21 cellular contexts compared by ENCODE assay signal in genomic region chr9:27673626-27674025, GRCh38.
"Had no signal": no experiment of that assay in that cellular context is flagged by ENCODE, and none has a peak within 500 bp of the region (broad histone marks: within the 10 kb centered on the region; RNA-seq: fewer than 3 reads in every experiment).

No MANE protein-coding gene starts in this region.

- DNase-seq: activated CD4-positive, alpha-beta memory T cell treated with anti-CD3 and anti-CD28 coated beads for 36 hours; activated CD4-positive, alpha-beta T cell treated with anti-CD3 and anti-CD28 coated beads for 36 hours; activated CD8-positive, alpha-beta memory T cell treated with anti-CD3 and anti-CD28 coated beads, Interleukin-2, amount 10 ng/mL, durations not matched to agents 7 days and 5 days; activated naive CD4-positive, alpha-beta T cell treated with anti-CD3 and anti-CD28 coated beads, Interleukin-2, amount 10 ng/mL, durations not matched to agents 7 days and 5 days; activated T-cell treated with anti-CD3 and anti-CD28 coated beads, Interleukin-2, amount 50 U/mL, for 1 hour; cortex of kidney; effector memory CD4-positive, alpha-beta T cell; gastrocnemius medialis; heart right ventricle; left ventricle myocardium inferior; natural killer cell; occipital lobe; right lobe of liver; stimulated activated CD4-positive, alpha-beta T cell treated with anti-CD3 and anti-CD28 coated beads, Interleukin-4, amount 100 ng/mL, for 4 hours; stimulated activated CD8-positive, alpha-beta memory T cell treated with anti-CD3 and anti-CD28 coated beads, Interleukin-4, amount 100 ng/mL, for 48 hours; stimulated activated naive CD4-positive, alpha-beta T cell treated with Interleukin-2 at 50 U/mL for 16 hours; substantia nigra; T-helper 2 cell had no signal

- H3K27ac ChIP-seq: gastrocnemius medialis, heart right ventricle, left ventricle myocardium inferior, right lobe of liver, tibial nerve, vagina had no signal

- H3K4me1 ChIP-seq: gastrocnemius medialis, left ventricle myocardium inferior, right lobe of liver, tibial nerve, vagina had no signal

- H3K4me3 ChIP-seq: gastrocnemius medialis, heart right ventricle, left ventricle myocardium inferior, right lobe of liver, smooth muscle cell, tibial nerve, vagina had no signal

- H3K36me3 ChIP-seq: gastrocnemius medialis, heart right ventricle, left ventricle myocardium inferior, right lobe of liver, tibial nerve, vagina had no signal

- H3K27me3 ChIP-seq: gastrocnemius medialis, right lobe of liver, tibial nerve, vagina had no signal

- H3K9me3 ChIP-seq: gastrocnemius medialis, heart right ventricle, left ventricle myocardium inferior, right lobe of liver, tibial nerve, vagina had no signal
